ENCODE assay signal across 8 cellular contexts in the genomic region with DNA sequence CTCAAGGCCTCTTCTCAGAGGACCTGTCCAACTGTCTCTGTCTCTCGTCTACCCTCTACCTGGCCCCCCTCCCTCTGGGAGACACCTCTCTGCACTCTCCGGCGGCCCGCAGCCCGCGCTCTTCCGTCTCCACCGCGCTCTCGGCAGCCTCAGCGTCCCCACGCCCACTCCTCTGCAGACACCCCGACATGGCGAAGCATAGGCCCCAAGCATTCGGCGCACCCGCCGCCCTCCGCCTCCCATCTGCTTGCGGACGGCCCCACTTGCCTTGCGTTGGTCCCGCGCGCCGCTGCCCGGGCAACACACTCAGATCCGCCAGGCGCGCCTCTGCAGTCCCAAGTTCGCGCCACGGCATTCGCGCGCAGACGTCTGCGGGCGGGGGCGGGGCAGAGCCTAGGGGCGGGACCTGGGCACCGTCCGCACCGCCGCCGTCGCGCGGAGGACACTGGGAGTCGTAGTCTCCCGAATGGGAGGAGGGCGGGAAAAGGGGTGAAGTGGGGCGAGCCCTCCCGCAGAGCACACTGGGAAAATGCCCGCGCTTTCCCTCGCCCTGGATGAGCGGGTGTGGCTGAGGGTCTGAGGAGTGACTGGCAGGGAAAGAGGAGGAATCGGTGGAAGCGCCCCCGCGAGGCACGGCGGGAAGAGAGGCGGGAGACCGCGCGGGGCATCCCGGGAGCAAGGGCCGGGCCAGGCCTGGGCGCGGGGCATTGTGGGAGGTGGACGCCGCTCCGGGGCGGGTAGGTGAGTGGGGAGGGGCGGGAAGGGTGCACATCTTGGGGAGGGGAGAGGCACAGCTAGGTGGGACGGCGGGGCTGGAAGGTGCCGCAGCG. TPM values are rescaled to one million over a fixed set of nuclear protein-coding genes. Genes with fewer than 3 reads are reported as not detected.
DNase-seq lines count a peak whose midpoint lies in the region; ATAC-seq lines count a peak whose summit lies in the region.

A gene (minus strand): TSS at position 371 of the 830 bp plus-strand sequence. CDS start 4,778 bp downstream, outside the sequence.
A gene (plus strand): TSS at position 707 of the 830 bp plus-strand sequence. CDS start 1,123 bp downstream, outside the sequence.

- peak within 1 kb of the TSS; percentile 74 for H3K27ac ChIP-seq in GM23248

- peaks cover 9% of the 10 kb centered on the region; the same call in 1 of the 2 replicates for H3F3A ChIP-seq in GM23248 (ENCODE audit: insufficient read depth)

- POLR2A ChIA-PET in naive thymus-derived CD8-positive, alpha-beta T cell (lab: Charles Lee), result interaction anchor here (0.8 to 2.8 kb wide), 6 partner anchors 20 to 193 kb away, joined by 3 to 9 read pairs (median 4); a partner anchor contains a TSS

- peaks cover 15 to 45% (median 27%) of the 10 kb centered on the region in 4 donors for H3K4me1 Mint-ChIP-seq in naive thymus-derived CD8-positive, alpha-beta T cell
- peaks cover 17 to 27% of the 10 kb centered on the region in 2 donors for H3K4me1 Mint-ChIP-seq in stimulated activated naive B cell treated with anti-CD40 and anti-IgM and Interleukin-4, amounts not matched to agents 10 μg/mL and 1 μg/mL and 100 μg/mL, for 72 hours

- in situ Hi-C loops in GM23248 (cut with MboI), result no loop called here

- H3K4me1 ChIP-seq in GM23248 (ENCODE audit: insufficient read depth), result peaks cover 5% of the 10 kb centered on the region; the same call in 1 of the 2 replicates

- no peaks in the 10 kb centered on the region for H3K9me3 ChIP-seq in GM23248 (ENCODE audit: low read depth)

- no peaks in the 10 kb centered on the region for H3K9me3 Mint-ChIP-seq in naive thymus-derived CD8-positive, alpha-beta T cell
- no peaks in the 10 kb centered on the region for H3K9me3 Mint-ChIP-seq in stimulated activated naive B cell treated with anti-CD40 and anti-IgM and Interleukin-4, amounts not matched to agents 10 μg/mL and 1 μg/mL and 100 μg/mL, for 72 hours

- ATAC-seq in naive thymus-derived CD8-positive, alpha-beta T cell, result peak; percentile 89
- peak; percentile 92 to 94 for ATAC-seq in stimulated activated naive B cell treated with anti-CD40 and anti-IgM and Interleukin-4, amounts not matched to agents 10 μg/mL and 1 μg/mL and 100 μg/mL, for 72 hours (replicated peaks)

- H3K4me3 Mint-ChIP-seq in naive thymus-derived CD8-positive, alpha-beta T cell, result peak within 1 kb of the TSS; percentile 86 to 99 (median 97)
- H3K4me3 Mint-ChIP-seq in stimulated activated naive B cell treated with anti-CD40 and anti-IgM and Interleukin-4, amounts not matched to agents 10 μg/mL and 1 μg/mL and 100 μg/mL, for 72 hours, result peak within 1 kb of the TSS; percentile 88 to 96

- H3K36me3 Mint-ChIP-seq in naive thymus-derived CD8-positive, alpha-beta T cell, result peaks cover 0 to 28% (median 4%) of the 10 kb centered on the region in 3 donors
- H3K36me3 Mint-ChIP-seq in stimulated activated naive B cell treated with anti-CD40 and anti-IgM and Interleukin-4, amounts not matched to agents 10 μg/mL and 1 μg/mL and 100 μg/mL, for 72 hours, result peaks cover 17 to 32% of the 10 kb centered on the region in 2 donors

- peak within 1 kb of the TSS; percentile 88 for H3K9ac ChIP-seq in GM23248

- peak within 1 kb of the TSS; percentile 98 for H2AFZ ChIP-seq in GM23248

- H3K4me2 ChIP-seq in GM23248 (ENCODE audit: unreplicated experiment), result peak within 1 kb of the TSS; percentile 98

- no peaks in the 10 kb centered on the region for H4K20me1 ChIP-seq in GM23248 (ENCODE audit: insufficient read depth)

- DNase-seq in Daoy (ENCODE audit: low read depth) (peak; percentile 97), GM23248 (peak; percentile 98), LHCN-M2 (ENCODE audit: low read depth) (peak; percentile 96), RPMI7951 (ENCODE audit: low read depth) (peak; percentile 95), fibroblast of gingiva (ENCODE audit: low read depth) (peak; percentile 95)
- peak; percentile 78 to 86 for DNase-seq in activated T-helper 1 cell treated with anti-CD3 and anti-CD28 coated beads, Interleukin-2, amount 50 U/mL, for 16 hours (ENCODE audit: low read depth in 1 of 2, low spot score in 1 of 2)
- peak; percentile 80 to 98 (median 90) for DNase-seq in naive thymus-derived CD8-positive, alpha-beta T cell
- peak; percentile 91 for DNase-seq in stimulated activated naive B cell treated with anti-CD40 and anti-IgM and Interleukin-4, amounts not matched to agents 10 μg/mL and 1 μg/mL and 100 μg/mL, for 72 hours

- H3K36me3 ChIP-seq in GM23248 (ENCODE audit: low read depth), result no peaks in the 10 kb centered on the region

- WGBS in GM23248 (ENCODE audit: low coverage in 1 of 2, low lambda C conversion rate in 2 of 2, missing lambda C conversion rate in 2 of 2), 2 experiments, result 1% methylated on average over 51 to 81 of the region's 81 CpGs

- H3K27ac Mint-ChIP-seq in naive thymus-derived CD8-positive, alpha-beta T cell, result peak within 1 kb of the TSS; percentile 91 to 99 (median 98)
- peak within 1 kb of the TSS; percentile 99 for H3K27ac Mint-ChIP-seq in stimulated activated naive B cell treated with anti-CD40 and anti-IgM and Interleukin-4, amounts not matched to agents 10 μg/mL and 1 μg/mL and 100 μg/mL, for 72 hours

- H3K27me3 ChIP-seq in GM23248 (replicated peaks; ENCODE audit: insufficient read depth), result no peaks in the 10 kb centered on the region

- peak within 1 kb of the TSS; percentile 95 for H3K4me3 ChIP-seq in GM23248

- no peaks in the 10 kb centered on the region for H3K27me3 Mint-ChIP-seq in naive thymus-derived CD8-positive, alpha-beta T cell
- no peaks in the 10 kb centered on the region for H3K27me3 Mint-ChIP-seq in stimulated activated naive B cell treated with anti-CD40 and anti-IgM and Interleukin-4, amounts not matched to agents 10 μg/mL and 1 μg/mL and 100 μg/mL, for 72 hours

- no peaks in the 10 kb centered on the region for H3K9me2 ChIP-seq in GM23248 (ENCODE audit: insufficient read depth)

- H3K79me2 ChIP-seq in GM23248 (ENCODE audit: insufficient read depth), result peaks cover 39% of the 10 kb centered on the region

RNA-seq across cellular contexts. Expression of the first gene that starts in this region (rescaled TPM):
- total RNA-seq in Daoy (2014; rRNA removed; shearing (Covaris generic)), result 48.5 and 83.8 TPM in 2 replicates
- total RNA-seq in GM23248 (2014; rRNA removed; shearing (Covaris generic)), result 9.3 and 10.6 TPM in 2 replicates
- polyA plus RNA-seq in GM23248 (2016; fragmentation: Nextera tagmentation; extraction: Ambion mirVana), result 14.5 and 17.9 TPM in 2 replicates
- 49.8 and 54.9 TPM in 2 replicates for total RNA-seq in LHCN-M2 (2014; rRNA removed)
- 50.1 TPM for polyA plus RNA-seq in LHCN-M2 (2012)
- total RNA-seq in RPMI7951 (2014; rRNA removed; shearing (Covaris generic)), result 44.0 and 54.3 TPM in 2 replicates
- 100 to 1,000 TPM; 129 to 131 TPM for total RNA-seq in naive thymus-derived CD8-positive, alpha-beta T cell
- 10 to 100 TPM; 27.6 to 32.8 (median 28.8) TPM for polyA plus RNA-seq in naive thymus-derived CD8-positive, alpha-beta T cell

RNA-seq across cellular contexts. Expression of the second gene that starts in this region (rescaled TPM):
- total RNA-seq in Daoy (2014; rRNA removed; shearing (Covaris generic)), result 0.86 and 3.0 TPM in 2 replicates
- 4.3 and 6.6 TPM in 2 replicates for total RNA-seq in GM23248 (2014; rRNA removed; shearing (Covaris generic))
- polyA plus RNA-seq in GM23248 (2016; fragmentation: Nextera tagmentation; extraction: Ambion mirVana), result 0.88 and 1.2 TPM in 2 replicates
- total RNA-seq in LHCN-M2 (2014; rRNA removed), result 1.3 and 2.9 TPM in 2 replicates
- 6.6 TPM for polyA plus RNA-seq in LHCN-M2 (2012)
- total RNA-seq in RPMI7951 (2014; rRNA removed; shearing (Covaris generic)), result 1.4 and 2.1 TPM in 2 replicates
- total RNA-seq in naive thymus-derived CD8-positive, alpha-beta T cell, result 1 to 10 TPM; 8.9 to 9.4 TPM
- 1 to 10 TPM in 1 of 3 donors, under 1 TPM in 2; 0.26 to 1.2 (median 0.91) TPM for polyA plus RNA-seq in naive thymus-derived CD8-positive, alpha-beta T cell

Comparison
In these comparisons a context has a peak if more than half of its experiments do, and no peak if none do; other contexts are left out.
1. Peak in every context shown above with its lines: DNase-seq, ATAC-seq, H3K4me3 ChIP-seq and H3K27ac ChIP-seq.